8 cellular contexts compared by ENCODE assay signal in genomic region chr17:20155258-20156195, GRCh38.
DNase-seq lines count a peak whose midpoint lies in the region; ATAC-seq and TF ChIP-seq lines count a peak whose summit lies in the region.

No MANE protein-coding gene starts in this region.

- H3K9ac ChIP-seq in DND-41 (ENCODE audit: low read depth, low read length) (peak overlapping the region; percentile 39; the same call in 1 of the 2 replicates), KMS-11 (peak overlapping the region; percentile 6; the same call in 1 of the 2 replicates)

- POLR2A ChIA-PET in RWPE1 (lab: Yijun Ruan, JAX; ENCODE audit: low non-redundant PET), result no interaction called here

- no peak overlapping the region for H3K27ac Mint-ChIP-seq in natural killer cell treated with Interleukin-12 subunit alpha and Interleukin-12 subunit beta and Interleukin-15 and Interleukin-18, amount 100 ng/mL, for 72 hours

- H2AFZ ChIP-seq in DND-41 (ENCODE audit: low read depth, low read length), result peak overlapping the region; percentile 79
- peak overlapping the region; percentile 59 for H2AFZ ChIP-seq in KMS-11 (ENCODE audit: low read depth)

- H3K36me3 ChIP-seq in DND-41 (ENCODE audit: insufficient read depth, low read length), result no peaks in the 10 kb centered on the region
- H3K36me3 ChIP-seq in KMS-11 (ENCODE audit: insufficient read depth), result no peaks in the 10 kb centered on the region

- no peaks in the 10 kb centered on the region for H3K27me3 Mint-ChIP-seq in natural killer cell treated with Interleukin-12 subunit alpha and Interleukin-12 subunit beta and Interleukin-15 and Interleukin-18, amount 100 ng/mL, for 72 hours

- no peak overlapping the region for H3K4me3 Mint-ChIP-seq in natural killer cell treated with Interleukin-12 subunit alpha and Interleukin-12 subunit beta and Interleukin-15 and Interleukin-18, amount 100 ng/mL, for 72 hours

- DNase-seq in DND-41 (peak; percentile 96), RWPE1 (ENCODE audit: low spot score) (peak; percentile 96), fibroblast of the aortic adventitia (ENCODE audit: low read depth) (peak; percentile 76)
- DNase-seq in activated effector memory CD4-positive, alpha-beta T cell treated with Interleukin-2 at 50 U/mL for 16 hours, result peak; percentile 91
- DNase-seq in natural killer cell treated with Interleukin-12 subunit alpha and Interleukin-12 subunit beta and Interleukin-15 and Interleukin-18, amount 100 ng/mL, for 72 hours (ENCODE audit: low spot score), result peak; percentile 100
- peak; percentile 87 to 93 (median 91) for DNase-seq in stimulated activated naive CD4-positive, alpha-beta T cell (lab: John Stamatoyannopoulos, UW)

- no peak overlapping the region for H3K27ac ChIP-seq in DND-41 (ENCODE audit: low read length)
- peak overlapping the region; percentile 26; the same call in 1 of the 2 replicates for H3K27ac ChIP-seq in KMS-11
- H3K27ac ChIP-seq in RWPE1, result peak overlapping the region; percentile 93

- H3K4me3 ChIP-seq in DND-41 (ENCODE audit: low read depth in 1 of 2, low read length in 2 of 2), result peak overlapping the region; percentile 9 to 58; a peak in 3 of 4 replicates
- no peak overlapping the region for H3K4me3 ChIP-seq in KMS-11 (IDR thresholded peaks at IDR 0.05; ENCODE audit: insufficient read depth, low read depth, low read length)
- peak overlapping the region; percentile 66 for H3K4me3 ChIP-seq in fibroblast of the aortic adventitia (ENCODE audit: low read depth, low read length)

- no peak for TF ChIP-seq CTCF in DND-41 (IDR thresholded peaks at IDR 0.05; ENCODE audit: borderline replicate concordance, extremely low read depth, low read length, poor library complexity, severe bottlenecking)
- TF ChIP-seq CTCF in KMS-11 (conservative IDR thresholded peaks at IDR 0.05; ENCODE audit: low read depth, low read length), result no peak
- TF ChIP-seq CTCF in RWPE1 (conservative IDR thresholded peaks at IDR 0.05; ENCODE audit: low read depth), result no peak
- no peak for TF ChIP-seq CTCF in fibroblast of the aortic adventitia (IDR thresholded peaks at IDR 0.05; ENCODE audit: insufficient read depth, low read length)

- peaks cover 9% of the 10 kb centered on the region for H4K20me1 ChIP-seq in DND-41 (ENCODE audit: insufficient read depth, low read length)
- no peaks in the 10 kb centered on the region for H4K20me1 ChIP-seq in KMS-11 (ENCODE audit: insufficient read depth)

- H3K27me3 ChIP-seq in DND-41 (ENCODE audit: insufficient read depth, low read length, poor library complexity), result peaks cover 37% of the 10 kb centered on the region
- H3K27me3 ChIP-seq in KMS-11 (ENCODE audit: insufficient read depth, low read depth), result no peaks in the 10 kb centered on the region

- H3K79me2 ChIP-seq in DND-41 (ENCODE audit: insufficient read depth, low read length) (no peaks in the 10 kb centered on the region), KMS-11 (ENCODE audit: insufficient read depth, low read depth) (no peaks in the 10 kb centered on the region)

- H3K4me2 ChIP-seq in DND-41 (ENCODE audit: insufficient read depth, low read length) (peak overlapping the region; percentile 83), KMS-11 (peak overlapping the region; percentile 78)

- H3K9me3 ChIP-seq in DND-41 (ENCODE audit: insufficient read depth, low read length, severe bottlenecking), result no peaks in the 10 kb centered on the region

- ATAC-seq in DND-41 (ENCODE audit: insufficient read depth, low read depth) (peak; percentile 99), GM21786 (IDR thresholded peaks at IDR 0.05; ENCODE audit: unreplicated experiment) (peak; percentile 93)
- peak; percentile 99 for ATAC-seq in natural killer cell treated with Interleukin-12 subunit alpha and Interleukin-12 subunit beta and Interleukin-15 and Interleukin-18, amount 100 ng/mL, for 72 hours

- peaks cover 5 to 7% of the 10 kb centered on the region in 2 donors for H3K4me1 Mint-ChIP-seq in natural killer cell treated with Interleukin-12 subunit alpha and Interleukin-12 subunit beta and Interleukin-15 and Interleukin-18, amount 100 ng/mL, for 72 hours (ENCODE audit: low read depth in 2 of 2)

- CTCF ChIA-PET in RWPE1 (lab: Yijun Ruan, JAX), result interaction anchor here (0.5 kb wide), 2 partner anchors 161 to 647 kb away, joined by 3 to 5 read pairs; no protein-coding TSS in a partner anchor

- no peaks in the 10 kb centered on the region for H3K9me3 Mint-ChIP-seq in natural killer cell treated with Interleukin-12 subunit alpha and Interleukin-12 subunit beta and Interleukin-15 and Interleukin-18, amount 100 ng/mL, for 72 hours

- no peaks in the 10 kb centered on the region for H3K36me3 Mint-ChIP-seq in natural killer cell treated with Interleukin-12 subunit alpha and Interleukin-12 subunit beta and Interleukin-15 and Interleukin-18, amount 100 ng/mL, for 72 hours

- H3K4me1 ChIP-seq in DND-41 (ENCODE audit: insufficient read depth, low read length), result peaks cover 21% of the 10 kb centered on the region
- peaks cover 11% of the 10 kb centered on the region for H3K4me1 ChIP-seq in KMS-11 (ENCODE audit: low read depth, poor library complexity, severe bottlenecking)
